ENCODE assay signal across 8 cellular contexts in the genomic region with DNA sequence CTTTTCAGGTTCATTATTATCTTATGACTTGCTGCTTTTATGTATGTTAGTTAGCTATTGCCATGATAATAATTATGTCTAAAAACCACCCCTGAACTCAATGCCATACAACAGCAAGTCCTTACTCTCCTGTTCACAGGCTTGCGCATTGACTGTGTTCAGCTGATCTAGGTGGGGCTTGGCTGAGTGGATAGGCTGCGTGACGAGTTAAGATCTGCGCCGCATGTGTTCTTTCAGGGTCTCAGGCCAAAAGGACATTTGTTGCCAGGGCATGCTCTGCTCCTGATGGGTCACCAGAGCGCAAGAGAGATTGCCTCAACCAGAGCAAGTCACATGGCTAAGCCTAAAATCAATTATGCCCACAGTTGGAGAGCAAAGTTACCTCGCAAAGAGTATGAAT. TPM values are rescaled to one million over a fixed set of nuclear protein-coding genes. Genes with fewer than 3 reads are reported as not detected.
DNase-seq lines count a peak whose midpoint lies in the region; ATAC-seq and TF ChIP-seq lines count a peak whose summit lies in the region.

No MANE protein-coding gene starts in this region.

- H3K27me3 ChIP-seq in parathyroid adenoma (ENCODE audit: control insufficient read depth, insufficient read depth, low read length) = no peaks in the 10 kb centered on the region

- H3K27me3 Mint-ChIP-seq in T-helper 1 cell treated with Interleukin-12 subunit alpha and Interleukin-12 subunit beta and Interleukin-4 antibody, amounts not matched to agents 30 μg/mL and 1 μg/mL, for 36 hours (ENCODE audit: low read depth) = no peaks in the 10 kb centered on the region

- peaks cover 52% of the 10 kb centered on the region for H3K36me3 Mint-ChIP-seq in T-helper 1 cell treated with Interleukin-12 subunit alpha and Interleukin-12 subunit beta and Interleukin-4 antibody, amounts not matched to agents 30 μg/mL and 1 μg/mL, for 36 hours (ENCODE audit: low read depth)

- H3K9me3 ChIP-seq in parathyroid adenoma (ENCODE audit: control insufficient read depth, low read length) = no peaks in the 10 kb centered on the region

- H3K79me2 ChIP-seq in parathyroid adenoma = no peaks in the 10 kb centered on the region

- peak overlapping the region; percentile 91 for H3K4me2 ChIP-seq in parathyroid adenoma (ENCODE audit: low read length)

- H3K9me3 Mint-ChIP-seq in T-helper 1 cell treated with Interleukin-12 subunit alpha and Interleukin-12 subunit beta and Interleukin-4 antibody, amounts not matched to agents 30 μg/mL and 1 μg/mL, for 36 hours = peaks cover 57% of the 10 kb centered on the region

- H3K4me3 Mint-ChIP-seq in T-helper 1 cell treated with Interleukin-12 subunit alpha and Interleukin-12 subunit beta and Interleukin-4 antibody, amounts not matched to agents 30 μg/mL and 1 μg/mL, for 36 hours = peak overlapping the region; percentile 92

- H3K9ac ChIP-seq in parathyroid adenoma = no peak overlapping the region

- peak; percentile 16 for DNase-seq in NCI-H2227 (lab: John Stamatoyannopoulos, UW; ENCODE audit: unreplicated experiment)
- no peak for DNase-seq in NCI-H2227 treated with DMSO at 0.1 percent for 48 hours (lab: John Stamatoyannopoulos, UW)
- peak; percentile 36 for DNase-seq in fibroblast of the aortic adventitia (ENCODE audit: low read depth)
- no peak for DNase-seq in stimulated activated CD4-positive, alpha-beta T cell treated with anti-CD3 and anti-CD28 coated beads, Interleukin-15, amount 100 ng/mL, for 24 hours
- DNase-seq in left lobe of liver (ENCODE audit: low spot score) = no peak

- no peak overlapping the region for H3K27ac ChIP-seq in parathyroid adenoma

- H3K36me3 ChIP-seq in parathyroid adenoma (ENCODE audit: control insufficient read depth, insufficient read depth, low read length) = no peaks in the 10 kb centered on the region

- peaks cover 27% of the 10 kb centered on the region for H3K4me1 Mint-ChIP-seq in T-helper 1 cell treated with Interleukin-12 subunit alpha and Interleukin-12 subunit beta and Interleukin-4 antibody, amounts not matched to agents 30 μg/mL and 1 μg/mL, for 36 hours (ENCODE audit: low read depth)

- H3K27ac Mint-ChIP-seq in T-helper 1 cell treated with Interleukin-12 subunit alpha and Interleukin-12 subunit beta and Interleukin-4 antibody, amounts not matched to agents 30 μg/mL and 1 μg/mL, for 36 hours = peak overlapping the region; percentile 95

- ATAC-seq in HG03280 (IDR thresholded peaks at IDR 0.05; ENCODE audit: unreplicated experiment) = no peak
- no peak for ATAC-seq in left lobe of liver

- TF ChIP-seq CTCF in fibroblast of the aortic adventitia (IDR thresholded peaks at IDR 0.05; ENCODE audit: insufficient read depth, low read length) (no peak), parathyroid adenoma (IDR thresholded peaks at IDR 0.05) (no peak)

- H3K4me3 ChIP-seq in fibroblast of the aortic adventitia (ENCODE audit: low read depth, low read length) = peak overlapping the region; percentile 93
- peak overlapping the region; percentile 95 for H3K4me3 ChIP-seq in parathyroid adenoma (ENCODE audit: low read depth, low read length)

- H3K4me1 ChIP-seq in parathyroid adenoma = no peaks in the 10 kb centered on the region

- no peak overlapping the region for H2AFZ ChIP-seq in parathyroid adenoma

RNA-seq across cellular contexts. Expression of a gene that starts 0.9 kb away (rescaled TPM):
- 13.5 and 24.7 TPM in 2 replicates for total RNA-seq in fibroblast of the aortic adventitia (ENCODE audit: low replicate concordance)
- total RNA-seq in left lobe of liver = 1.9 TPM

RNA-seq across cellular contexts. Expression of a gene that starts 0.9 kb away (rescaled TPM):
- 5.2 and 5.5 TPM in 2 replicates for total RNA-seq in fibroblast of the aortic adventitia (ENCODE audit: low replicate concordance)
- 0.70 TPM for total RNA-seq in left lobe of liver

Comparison
In these comparisons a context has a peak if more than half of its experiments do, and no peak if none do; other contexts are left out.
1. DNase-seq: peak in NCI-H2227 (single experiment) and fibroblast of the aortic adventitia (single experiment); none in NCI-H2227 treated with DMSO at 0.1 percent for 48 hours (single experiment), stimulated activated CD4-positive, alpha-beta T cell treated with anti-CD3 and anti-CD28 coated beads, Interleukin-15, amount 100 ng/mL, for 24 hours (single experiment) and left lobe of liver (single experiment).